In the genomic region with DNA sequence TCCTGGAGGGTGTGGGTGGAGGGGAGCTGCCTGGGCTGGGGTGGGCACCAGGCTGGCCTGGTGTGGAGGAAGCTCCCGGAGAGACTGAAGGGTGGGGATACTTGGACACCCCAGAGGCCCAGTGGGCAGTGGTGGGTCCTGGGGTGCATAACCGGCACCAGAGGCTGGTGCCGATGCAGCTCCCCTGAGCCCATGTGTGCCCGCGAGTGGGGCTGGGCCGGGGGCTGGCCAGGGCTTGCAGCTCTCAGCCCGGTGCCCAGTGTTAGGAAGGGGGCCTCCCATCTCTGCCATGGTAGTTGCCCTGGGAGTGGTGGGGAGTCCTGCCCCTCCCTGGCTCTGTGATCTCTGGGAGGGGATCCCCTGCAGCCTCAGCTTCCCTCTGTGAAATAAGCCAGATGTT, we compare ENCODE assay signal across 16 cellular contexts. TPM values are rescaled to one million over a fixed set of nuclear protein-coding genes. Genes with fewer than 3 reads are reported as not detected.
A peak's percentile ranks its signal among the peaks of the same experiment; 100 is the strongest.
DNase-seq lines count a peak whose midpoint lies in the region; ATAC-seq and TF ChIP-seq lines count a peak whose summit lies in the region.
"Had no signal": no experiment of that assay in that cellular context is flagged by ENCODE, and none has a peak within 500 bp of the region (broad histone marks: within the 10 kb centered on the region; RNA-seq: fewer than 3 reads in every experiment).

No MANE protein-coding gene starts in this region.

- H3K27ac ChIP-seq in WERI-Rb-1 (peak overlapping the region; percentile 71; the same call in 1 of the 2 replicates), skeletal muscle tissue (ENCODE audit: low read depth, low read length) (no peak overlapping the region)
- H3K27ac ChIP-seq: A549, HL-60 had no signal

- H3K4me1 Mint-ChIP-seq in stimulated activated naive CD8-positive, alpha-beta T cell treated with anti-CD3 and anti-CD28 coated beads, Interleukin-15, amount 100 ng/mL, for 72 hours = no peaks in the 10 kb centered on the region

- no peaks in the 10 kb centered on the region for H3K27me3 Mint-ChIP-seq in stimulated activated naive CD8-positive, alpha-beta T cell treated with anti-CD3 and anti-CD28 coated beads, Interleukin-15, amount 100 ng/mL, for 72 hours
- H3K27me3 Mint-ChIP-seq: CD8-positive, alpha-beta memory T cell had no signal

- H3K9me3 Mint-ChIP-seq in stimulated activated naive CD8-positive, alpha-beta T cell treated with anti-CD3 and anti-CD28 coated beads, Interleukin-15, amount 100 ng/mL, for 72 hours = no peaks in the 10 kb centered on the region
- H3K9me3 Mint-ChIP-seq: CD8-positive, alpha-beta memory T cell had no signal

- no peak overlapping the region for H3K4me3 Mint-ChIP-seq in stimulated activated naive CD8-positive, alpha-beta T cell treated with anti-CD3 and anti-CD28 coated beads, Interleukin-15, amount 100 ng/mL, for 72 hours

- DNase-seq in stimulated activated naive CD8-positive, alpha-beta T cell treated with anti-CD3 and anti-CD28 coated beads, Interleukin-15, amount 100 ng/mL, for 72 hours = no peak
- DNase-seq in stimulated activated naive CD8-positive, alpha-beta T cell treated with anti-CD3 and anti-CD28 coated beads, Interleukin-15, Interleukin-2, amounts not matched to agents 100 U/mL and 50 U/mL, for 24 hours = no peak
- DNase-seq in WERI-Rb-1 = no peak
- DNase-seq in NCI-H226 = no peak
- DNase-seq in NCI-H2029 (lab: John Stamatoyannopoulos, UW) = no peak
- DNase-seq: BE2C; Caco-2; CD8-positive, alpha-beta memory T cell; DMS53; GF-D8; IMR-90 had no signal

- H3K27me3 ChIP-seq in WERI-Rb-1 (ENCODE audit: insufficient read depth, low read depth, severe bottlenecking) = no peaks in the 10 kb centered on the region
- no peaks in the 10 kb centered on the region for H3K27me3 ChIP-seq in skeletal muscle tissue (ENCODE audit: control insufficient read depth in 3 of 3, insufficient read depth in 3 of 3, low read length in 3 of 3)
- H3K27me3 ChIP-seq: BE2C had no signal

- no peak for TF ChIP-seq CTCF in WERI-Rb-1 (IDR thresholded peaks at IDR 0.05; ENCODE audit: low read depth, low read length)

- H3K4me1 ChIP-seq in skeletal muscle tissue (ENCODE audit: control insufficient read depth in 3 of 3, insufficient read depth in 3 of 3, low read length in 3 of 3) = peaks cover 44 to 65% (median 48%) of the 10 kb centered on the region in 3 donors
- H3K4me1 ChIP-seq: A549, Caco-2, HAP-1 had no signal

- H3K9ac ChIP-seq in skeletal muscle tissue (ENCODE audit: low read depth in 1 of 3, low read length in 3 of 3) = peak overlapping the region; percentile 23 to 54 (median 51)

- no peak overlapping the region for H3K4me3 ChIP-seq in WERI-Rb-1 (ENCODE audit: low read depth, low read length)
- no peak overlapping the region for H3K4me3 ChIP-seq in skeletal muscle tissue (ENCODE audit: low read length in 3 of 3)
- H3K4me3 ChIP-seq: A549, HAP-1 had no signal

- peaks cover 60% of the 10 kb centered on the region for H3K36me3 ChIP-seq in WERI-Rb-1
- peaks cover 13 to 19% (median 15%) of the 10 kb centered on the region in 3 donors for H3K36me3 ChIP-seq in skeletal muscle tissue (ENCODE audit: control insufficient read depth in 3 of 3, insufficient read depth in 3 of 3, low read length in 3 of 3)

- H3K9me3 ChIP-seq in WERI-Rb-1 (ENCODE audit: severe bottlenecking) (no peaks in the 10 kb centered on the region), skeletal muscle tissue (ENCODE audit: control insufficient read depth in 3 of 3, low read length in 3 of 3) (no peaks in the 10 kb centered on the region)
- H3K9me3 ChIP-seq: A549, BE2C, Caco-2, HAP-1 had no signal

- peak; percentile 11 for ATAC-seq in stimulated activated naive CD8-positive, alpha-beta T cell treated with anti-CD3 and anti-CD28 coated beads, Interleukin-15, amount 100 ng/mL, for 72 hours
- no peak for ATAC-seq in stimulated activated naive CD8-positive, alpha-beta T cell treated with anti-CD3 and anti-CD28 coated beads, Interleukin-15, Interleukin-2, amounts not matched to agents 100 U/mL and 50 U/mL, for 24 hours
- no peak for ATAC-seq in HG03196 (IDR thresholded peaks at IDR 0.05; ENCODE audit: unreplicated experiment)
- ATAC-seq: A549 had no signal

- H3K27ac Mint-ChIP-seq in stimulated activated naive CD8-positive, alpha-beta T cell treated with anti-CD3 and anti-CD28 coated beads, Interleukin-15, amount 100 ng/mL, for 72 hours = no peak overlapping the region
- H3K27ac Mint-ChIP-seq: CD8-positive, alpha-beta memory T cell had no signal

RNA-seq across cellular contexts. Expression of a gene that starts 9.3 kb away (rescaled TPM):
- total RNA-seq in skeletal muscle tissue = 17.7 TPM
